Comparison of ENCODE assay signal across 32 cellular contexts in genomic region chr5:76974768-76975167, GRCh38. TPM values are rescaled to one million over a fixed set of nuclear protein-coding genes. Genes with fewer than 3 reads are reported as not detected.
"Had no signal": no experiment of that assay in that cellular context is flagged by ENCODE, and none has a peak within 500 bp of the region (broad histone marks: within the 10 kb centered on the region; RNA-seq: fewer than 3 reads in every experiment).

No MANE protein-coding gene starts in this region.

- H3K4me3 ChIP-seq: coronary artery, dorsolateral prefrontal cortex, gastrocnemius medialis, hepatocyte, left ventricle myocardium inferior, lung, neural progenitor cell, psoas muscle, sigmoid colon, vagina had no signal

- H3K9ac ChIP-seq: neural progenitor cell, parathyroid adenoma had no signal

- H3K27ac ChIP-seq: brain microvascular endothelial cell, coronary artery, dorsolateral prefrontal cortex, gastrocnemius medialis, hepatocyte, left ventricle myocardium inferior, neural progenitor cell, parathyroid adenoma, psoas muscle, sigmoid colon, vagina had no signal

- DNase-seq: activated CD4-positive, alpha-beta memory T cell treated with anti-CD3 and anti-CD28 coated beads, Interleukin-2, amount 10 ng/mL, durations not matched to agents 7 days and 5 days; activated CD4-positive, alpha-beta T cell treated with anti-CD3 and anti-CD28 coated beads for 1 hour; activated CD4-positive, alpha-beta T cell treated with anti-CD3 and anti-CD28 coated beads, Interleukin-2, amount 10 ng/mL, durations not matched to agents 7 days and 5 days; activated CD8-positive, alpha-beta memory T cell treated with anti-CD3 and anti-CD28 coated beads, Interleukin-2, amount 50 U/mL, for 48 hours; activated gamma-delta T cell treated with Interleukin-2 at 50 U/mL for 16 hours; activated naive CD4-positive, alpha-beta T cell treated with anti-CD3 and anti-CD28 coated beads, Interleukin-2, amount 50 U/mL, for 16 hours; activated T-cell treated with anti-CD3 and anti-CD28 coated beads, Interleukin-2, amount 50 U/mL, for 24 hours; amniotic stem cell; brain microvascular endothelial cell; dorsolateral prefrontal cortex; effector memory CD8-positive, alpha-beta T cell; erythroblast; gastrocnemius medialis; islet precursor cell; left ventricle myocardium inferior; mesendoderm; natural killer cell; occipital lobe; psoas muscle; sigmoid colon; small intestine; stimulated activated CD4-positive, alpha-beta T cell treated with anti-CD3 and anti-CD28 coated beads, Interleukin-4, amount 100 ng/mL, for 24 hours; stimulated activated naive CD8-positive, alpha-beta T cell treated with anti-CD3 and anti-CD28 coated beads, Interleukin-15, amount 100 ng/mL, for 72 hours; substantia nigra had no signal

- H3K27me3 ChIP-seq: brain microvascular endothelial cell, gastrocnemius medialis, hepatocyte, neural progenitor cell, vagina had no signal

- H3K4me1 ChIP-seq: gastrocnemius medialis, left ventricle myocardium inferior, neural progenitor cell, parathyroid adenoma, psoas muscle, sigmoid colon, vagina had no signal

- H3K36me3 ChIP-seq: brain microvascular endothelial cell, gastrocnemius medialis, left ventricle myocardium inferior, neural progenitor cell, sigmoid colon, vagina had no signal

- H3K9me3 ChIP-seq: gastrocnemius medialis, left ventricle myocardium inferior, psoas muscle, sigmoid colon, vagina had no signal

RNA-seq across cellular contexts. Expression of gene CRHBP, which starts 21.9 kb away (rescaled TPM):
- total RNA-seq: mononuclear cell, WTC11 had no signal
